Comparison of ENCODE assay signal across 35 cellular contexts in the genomic region with DNA sequence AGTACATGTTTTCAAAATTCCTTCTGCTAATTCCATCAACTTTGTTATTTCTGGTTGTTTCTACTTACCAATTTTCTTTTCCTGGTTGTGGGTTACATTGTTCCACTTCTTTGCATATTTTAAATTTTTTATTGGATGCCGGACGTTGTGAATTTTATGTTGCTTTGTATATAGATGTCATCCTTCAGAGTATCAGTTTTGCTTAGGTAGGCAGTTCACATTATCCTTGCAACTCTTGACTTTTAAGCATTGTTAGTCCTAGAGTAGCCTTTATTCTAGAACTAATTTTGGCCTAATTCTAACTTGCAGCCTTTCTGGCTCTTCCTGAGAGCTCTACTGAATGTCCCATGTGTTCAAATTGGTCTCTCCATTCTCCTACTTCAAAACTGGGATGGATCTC.
"Had no signal": no experiment of that assay in that cellular context is flagged by ENCODE, and none has a peak within 500 bp of the region (broad histone marks: within the 10 kb centered on the region; RNA-seq: fewer than 3 reads in every experiment).

No MANE protein-coding gene starts in this region.

- H3K4me2 ChIP-seq: KMS-11 had no signal

- H3K9me3 ChIP-seq: MG63 had no signal

- H3K4me3 ChIP-seq: MG63 had no signal

- H3K9ac ChIP-seq: KMS-11 had no signal

- H3K36me3 ChIP-seq: MG63 had no signal

- H3K27me3 ChIP-seq: MG63 had no signal

- H3K27ac ChIP-seq: KMS-11 had no signal

- DNase-seq: Karpas-422, Kasumi-1, KG1, MG63, MM.1S, MV-4-11, NCI-H1048, NCI-H1092, NCI-H1092 treated with DMSO at 0.1 percent for 48 hours, NCI-H1105, NCI-H1105 treated with DMSO at 0.1 percent for 48 hours, NCI-H1417, NCI-H1417 treated with DMSO at 0.1 percent for 48 hours, NCI-H1436, NCI-H1436 treated with DMSO at 0.1 percent for 48 hours, NCI-H146, NCI-H1694, NCI-H1694 treated with DMSO at 0.1 percent for 48 hours, NCI-H187, NCI-H187 treated with DMSO at 0.1 percent for 48 hours, NCI-H1930, NCI-H2029, NCI-H2029 treated with DMSO at 0.1 percent for 48 hours, NCI-H2081, NCI-H2081 treated with DMSO at 0.1 percent for 48 hours, NCI-H2107, NCI-H2171, NCI-H2171 treated with DMSO at 0.1 percent for 48 hours, NCI-H2227 treated with DMSO at 0.1 percent for 48 hours, NCI-H226, NCI-H345, NCI-H446, NCI-H446 treated with DMSO at 0.1 percent for 48 hours, NCI-H510A had no signal
